ENCODE assay signal across 9 cellular contexts in the genomic region with DNA sequence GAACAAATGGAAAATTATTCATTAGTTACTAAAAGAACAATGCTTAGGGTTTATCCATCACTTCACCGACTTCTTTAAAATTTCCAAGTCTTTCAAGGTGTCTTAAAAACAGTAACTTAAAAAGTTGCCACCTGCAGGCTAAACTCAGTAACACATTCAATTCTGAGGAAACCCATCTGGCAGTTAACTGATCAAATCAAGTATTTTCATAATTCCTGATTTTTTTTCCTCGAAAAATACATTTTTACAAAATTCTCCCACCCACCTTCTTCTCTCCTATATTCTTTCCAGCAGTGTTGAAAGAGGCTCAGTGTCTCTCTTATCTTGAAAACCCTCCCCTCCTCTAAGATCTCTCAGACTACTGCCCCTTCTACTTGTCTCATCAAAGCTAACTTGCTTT. TPM values are rescaled to one million over a fixed set of nuclear protein-coding genes. Genes with fewer than 3 reads are reported as not detected.
DNase-seq lines count a peak whose midpoint lies in the region; ATAC-seq and TF ChIP-seq lines count a peak whose summit lies in the region.
"Had no signal": no experiment of that assay in that cellular context is flagged by ENCODE, and none has a peak within 500 bp of the region (broad histone marks: within the 10 kb centered on the region; RNA-seq: fewer than 3 reads in every experiment).

No MANE protein-coding gene starts in this region.

- no peak overlapping the region for H2BK12ac ChIP-seq in mesenchymal stem cell (ENCODE audit: low read length in 2 of 2)

- H3K4me1 Mint-ChIP-seq in CD4-positive, alpha-beta memory T cell, result peaks cover 0 to 7% (median 6%) of the 10 kb centered on the region in 4 donors
- no peaks in the 10 kb centered on the region for H3K4me1 Mint-ChIP-seq in HFFc6 (ENCODE audit: low read depth)

- no peak overlapping the region for H3K4me3 ChIP-seq in CD4-positive, alpha-beta memory T cell (ENCODE audit: low read length in 2 of 2)
- H3K4me3 ChIP-seq in body of pancreas, result no peak overlapping the region
- H3K4me3 ChIP-seq in mesenchymal stem cell (ENCODE audit: insufficient read depth in 1 of 2, low read depth in 1 of 2, low read length in 2 of 2), result no peak overlapping the region

- peaks cover 45% of the 10 kb centered on the region for H3K36me3 ChIP-seq in CD4-positive, alpha-beta memory T cell (ENCODE audit: insufficient read depth, low read length)
- peaks cover 4 to 11% of the 10 kb centered on the region in 2 donors for H3K36me3 ChIP-seq in body of pancreas (replicated peaks in 1 of 2; ENCODE audit: insufficient read depth in 1 of 2, low read depth in 2 of 2)
- peaks cover 38 to 86% of the 10 kb centered on the region in 2 experiments for H3K36me3 ChIP-seq in mesenchymal stem cell (ENCODE audit: control insufficient read depth in 1 of 2, insufficient read depth in 2 of 2, low read depth in 1 of 2, low read length in 2 of 2)

- no peak overlapping the region for H3K9ac ChIP-seq in mesenchymal stem cell (ENCODE audit: low read length)

- H2BK5ac ChIP-seq in mesenchymal stem cell (ENCODE audit: low read depth, low read length, poor library complexity, severe bottlenecking), result no peak overlapping the region

- peaks cover 11% of the 10 kb centered on the region for H3K79me1 ChIP-seq in mesenchymal stem cell (replicated peaks; ENCODE audit: low read length, poor library complexity, severe bottlenecking)

- H2BK15ac ChIP-seq in mesenchymal stem cell (ENCODE audit: low read depth, poor library complexity, severe bottlenecking), result no peak overlapping the region

- H3K36me3 Mint-ChIP-seq in CD4-positive, alpha-beta memory T cell, result peaks cover 56 to 60% of the 10 kb centered on the region in 2 donors
- peaks cover 25% of the 10 kb centered on the region for H3K36me3 Mint-ChIP-seq in HFFc6 (ENCODE audit: low read depth)

- H3K9me3 ChIP-seq in CD4-positive, alpha-beta memory T cell (ENCODE audit: control insufficient read depth in 1 of 2, low read length in 2 of 2), result no peaks in the 10 kb centered on the region
- H3K9me3 ChIP-seq in body of pancreas (no peaks in the 10 kb centered on the region), mesenchymal stem cell (ENCODE audit: control insufficient read depth, low read length) (no peaks in the 10 kb centered on the region)

- peak in 4 of 5 donors; percentile 3 to 19 (median 9) for DNase-seq in CD4-positive, alpha-beta memory T cell
- peak; percentile 17 for DNase-seq in HFFc6
- peak in 1 of 4 donors; percentile 12 for DNase-seq in body of pancreas
- DNase-seq in mesenchymal stem cell, result peak; percentile 34
- DNase-seq in NCI-H446 (lab: John Stamatoyannopoulos, UW), result no peak
- DNase-seq in activated naive CD4-positive, alpha-beta T cell treated with anti-CD3 and anti-CD28 coated beads, Interleukin-2, amount 50 U/mL, for 16 hours, result no peak

- no peaks in the 10 kb centered on the region for H3K27me3 Mint-ChIP-seq in CD4-positive, alpha-beta memory T cell
- no peaks in the 10 kb centered on the region; the same call in 1 of the 2 replicates for H3K27me3 Mint-ChIP-seq in HFFc6 (ENCODE audit: insufficient read depth)

- no peak overlapping the region for H3K14ac ChIP-seq in mesenchymal stem cell (ENCODE audit: low read length in 2 of 2)

- peak overlapping the region in 2 of 7 donors; percentile 58 to 77 for H3K27ac Mint-ChIP-seq in CD4-positive, alpha-beta memory T cell
- no peak overlapping the region for H3K27ac Mint-ChIP-seq in HFFc6

- H3K18ac ChIP-seq in mesenchymal stem cell (ENCODE audit: low read depth in 1 of 2, low read length in 2 of 2), result no peak overlapping the region

- POLR2A ChIA-PET in CD4-positive, alpha-beta memory T cell (lab: Charles Lee; ENCODE audit: partially characterized antibody), result no interaction called here

- no peak for ATAC-seq in body of pancreas
- ATAC-seq in GM19023 (IDR thresholded peaks at IDR 0.05; ENCODE audit: unreplicated experiment), result no peak
- no peak for ATAC-seq in GM19035 (IDR thresholded peaks at IDR 0.05; ENCODE audit: unreplicated experiment)

- intact Hi-C loops in CD4-positive, alpha-beta memory T cell (cut with micrococcal nuclease), result no loop called here
- intact Hi-C loops in body of pancreas (cut with DNase I), result no loop called here

- CTCF ChIA-PET in CD4-positive, alpha-beta memory T cell (lab: Charles Lee; ENCODE audit: partially characterized antibody), result interaction anchor here (0.6 to 4.0 kb wide), 2 partner anchors 350 to 676 kb away, joined by 5 to 17 read pairs; no protein-coding TSS in a partner anchor

- no peak overlapping the region for H3K27ac ChIP-seq in CD4-positive, alpha-beta memory T cell (ENCODE audit: low read depth, low read length)
- no peak overlapping the region for H3K27ac ChIP-seq in body of pancreas
- no peak overlapping the region for H3K27ac ChIP-seq in mesenchymal stem cell (ENCODE audit: low read length, poor library complexity, severe bottlenecking)
- H3K27ac ChIP-seq: epithelial cell of prostate had no signal

- no peak overlapping the region for H3K4me2 ChIP-seq in mesenchymal stem cell (ENCODE audit: low read length, poor library complexity, severe bottlenecking)

- H4K8ac ChIP-seq in mesenchymal stem cell (ENCODE audit: low read length), result no peak overlapping the region

- H2AFZ ChIP-seq in mesenchymal stem cell (ENCODE audit: low read depth, low read length), result no peak overlapping the region

- TF ChIP-seq POLR2A in body of pancreas (IDR thresholded peaks at IDR 0.05), result no peak

- H3K9me3 Mint-ChIP-seq in CD4-positive, alpha-beta memory T cell, result no peaks in the 10 kb centered on the region
- H3K9me3 Mint-ChIP-seq in HFFc6, result no peaks in the 10 kb centered on the region

- no peak overlapping the region for H2AK5ac ChIP-seq in mesenchymal stem cell (ENCODE audit: low read length, severe bottlenecking)

- H3K4ac ChIP-seq in mesenchymal stem cell (ENCODE audit: low read depth in 1 of 2, low read length in 2 of 2), result no peak overlapping the region

- no peaks in the 10 kb centered on the region for H3K27me3 ChIP-seq in CD4-positive, alpha-beta memory T cell (ENCODE audit: insufficient read depth, low read length)
- H3K27me3 ChIP-seq in body of pancreas, result no peaks in the 10 kb centered on the region
- no peaks in the 10 kb centered on the region for H3K27me3 ChIP-seq in mesenchymal stem cell (ENCODE audit: control insufficient read depth in 1 of 2, insufficient read depth in 1 of 2, low read length in 2 of 2)

- no peak overlapping the region for H2BK120ac ChIP-seq in mesenchymal stem cell (ENCODE audit: low read depth, low read length)

- TF ChIP-seq CTCF in HFFc6 (IDR thresholded peaks at IDR 0.05), result peak; percentile 78
- peak in 6 of 7 experiments; percentile 20 to 58 (median 48) for TF ChIP-seq CTCF in body of pancreas (IDR thresholded peaks at IDR 0.05)

- H3K4me1 ChIP-seq in CD4-positive, alpha-beta memory T cell (ENCODE audit: insufficient read depth, low read length), result no peaks in the 10 kb centered on the region
- H3K4me1 ChIP-seq in body of pancreas, result no peaks in the 10 kb centered on the region
- no peaks in the 10 kb centered on the region for H3K4me1 ChIP-seq in mesenchymal stem cell (ENCODE audit: control insufficient read depth, insufficient read depth, low read depth, low read length)

- H3K23ac ChIP-seq in mesenchymal stem cell (ENCODE audit: low read length in 2 of 2), result no peak overlapping the region

- 36 to 50% methylated on average over 2 of the region's 2 CpGs for WGBS in body of pancreas, 2 donors
- 92% methylated on average over 2 of the region's 2 CpGs for WGBS in mesenchymal stem cell

- no peak overlapping the region for H4K91ac ChIP-seq in mesenchymal stem cell (ENCODE audit: low read length)

- no peak overlapping the region for H3K4me3 Mint-ChIP-seq in CD4-positive, alpha-beta memory T cell
- no peak overlapping the region for H3K4me3 Mint-ChIP-seq in HFFc6

RNA-seq across cellular contexts. Expression of gene PARN, which starts 29.9 kb away (rescaled TPM):
- 10 to 100 TPM; 41.5 to 46.4 TPM for total RNA-seq in CD4-positive, alpha-beta memory T cell
- polyA plus RNA-seq in CD4-positive, alpha-beta memory T cell, result 10 to 100 TPM; 43.4 to 46.1 TPM
- total RNA-seq in HFFc6 (2021; fragmentation: NEBNext Ultra II Directional; extraction: Animal tissue kit (Norgen Biotek cat#: 25700)), result 10 to 100 TPM; 25.5 to 36.1 (median 30.4) TPM
- total RNA-seq in body of pancreas, result 10 to 100 TPM; 24.1 to 99.9 TPM
- polyA plus RNA-seq in mesenchymal stem cell (2013, experiment 1 of 2), result 24.6 TPM
- 24.1 TPM for polyA plus RNA-seq in mesenchymal stem cell (2013, experiment 2 of 2)

RNA-seq across cellular contexts. Expression of gene BFAR, which starts 32.6 kb away (rescaled TPM):
- 10 to 100 TPM; 71.9 to 79.6 TPM for total RNA-seq in CD4-positive, alpha-beta memory T cell
- 10 to 100 TPM; 31.2 to 53.7 TPM for polyA plus RNA-seq in CD4-positive, alpha-beta memory T cell
- total RNA-seq in HFFc6 (2021; fragmentation: NEBNext Ultra II Directional; extraction: Animal tissue kit (Norgen Biotek cat#: 25700)), result 10 to 100 TPM; 60.8 to 70.2 (median 68.2) TPM
- total RNA-seq in body of pancreas, result 10 to 100 TPM; 38.2 to 43.6 TPM
- polyA plus RNA-seq in mesenchymal stem cell (2013, experiment 1 of 2), result 83.3 TPM
- 84.4 TPM for polyA plus RNA-seq in mesenchymal stem cell (2013, experiment 2 of 2)

Comparison
In these comparisons a context has a peak if more than half of its experiments do, and no peak if none do; other contexts are left out.
1. DNase-seq: peak in CD4-positive, alpha-beta memory T cell (4 of 5), HFFc6 (single experiment) and mesenchymal stem cell (single experiment); none in NCI-H446 (0 of 2) and activated naive CD4-positive, alpha-beta T cell treated with anti-CD3 and anti-CD28 coated beads, Interleukin-2, amount 50 U/mL, for 16 hours (single experiment).